ENCODE assay signal across 1 cellular context in genomic region chr11:67657300-67657699, GRCh38.
TF ChIP-seq lines count a peak whose summit lies in the region.

No MANE protein-coding gene starts in this region.

TF ChIP-seq in HepG2, 621 proteins besides CTCF, POLR2A, EP300 and RAD21:
- no peak for TF ChIP-seq TOE1 (CRISPR knock-in tag; IDR thresholded peaks at IDR 0.05)
- no peak for TF ChIP-seq ZNF350 (CRISPR knock-in tag; IDR thresholded peaks at IDR 0.05; ENCODE audit: borderline replicate concordance, low read depth)
- TF ChIP-seq, protein P1, sequence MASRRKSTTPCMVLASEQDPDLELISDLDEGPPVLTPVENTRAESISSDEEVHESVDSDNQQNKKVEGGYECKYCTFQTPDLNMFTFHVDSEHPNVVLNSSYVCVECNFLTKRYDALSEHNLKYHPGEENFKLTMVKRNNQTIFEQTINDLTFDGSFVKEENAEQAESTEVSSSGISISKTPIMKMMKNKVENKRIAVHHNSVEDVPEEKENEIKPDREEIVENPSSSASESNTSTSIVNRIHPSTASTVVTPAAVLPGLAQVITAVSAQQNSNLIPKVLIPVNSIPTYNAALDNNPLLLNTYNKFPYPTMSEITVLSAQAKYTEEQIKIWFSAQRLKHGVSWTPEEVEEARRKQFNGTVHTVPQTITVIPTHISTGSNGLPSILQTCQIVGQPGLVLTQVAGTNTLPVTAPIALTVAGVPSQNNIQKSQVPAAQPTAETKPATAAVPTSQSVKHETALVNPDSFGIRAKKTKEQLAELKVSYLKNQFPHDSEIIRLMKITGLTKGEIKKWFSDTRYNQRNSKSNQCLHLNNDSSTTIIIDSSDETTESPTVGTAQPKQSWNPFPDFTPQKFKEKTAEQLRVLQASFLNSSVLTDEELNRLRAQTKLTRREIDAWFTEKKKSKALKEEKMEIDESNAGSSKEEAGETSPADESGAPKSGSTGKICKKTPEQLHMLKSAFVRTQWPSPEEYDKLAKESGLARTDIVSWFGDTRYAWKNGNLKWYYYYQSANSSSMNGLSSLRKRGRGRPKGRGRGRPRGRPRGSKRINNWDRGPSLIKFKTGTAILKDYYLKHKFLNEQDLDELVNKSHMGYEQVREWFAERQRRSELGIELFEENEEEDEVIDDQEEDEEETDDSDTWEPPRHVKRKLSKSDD (CRISPR knock-in tag; IDR thresholded peaks at IDR 0.05; ENCODE audit: low read depth) = no peak
- no peak for TF ChIP-seq ZNF138 (CRISPR knock-in tag; IDR thresholded peaks at IDR 0.05; ENCODE audit: low read depth)
- TF ChIP-seq POLR2AphosphoS2 (IDR thresholded peaks at IDR 0.05; ENCODE audit: low read depth, low read length) = no peak
- no peak for TF ChIP-seq TAF15 (IDR thresholded peaks at IDR 0.05; ENCODE audit: low read depth, low read length, poor library complexity, severe bottlenecking)
- no peak for TF ChIP-seq ZBTB3 (CRISPR knock-in tag; IDR thresholded peaks at IDR 0.05; ENCODE audit: borderline replicate concordance, low read depth)
- no peak for TF ChIP-seq PAX8 (CRISPR knock-in tag; IDR thresholded peaks at IDR 0.05; ENCODE audit: borderline replicate concordance)
- TF ChIP-seq ADNP (CRISPR knock-in tag; IDR thresholded peaks at IDR 0.05) = no peak
- no peak for TF ChIP-seq KMT2A (CRISPR knock-in tag; IDR thresholded peaks at IDR 0.05)
- no peak for TF ChIP-seq PHF5A (CRISPR knock-in tag; IDR thresholded peaks at IDR 0.05; ENCODE audit: low read depth, unreplicated experiment)
- TF ChIP-seq ZNF460 (CRISPR knock-in tag; IDR thresholded peaks at IDR 0.05; ENCODE audit: borderline replicate concordance) = no peak
- TF ChIP-seq ZGPAT (CRISPR knock-in tag; IDR thresholded peaks at IDR 0.05) = no peak
- TF ChIP-seq HOXA5 (CRISPR knock-in tag; IDR thresholded peaks at IDR 0.05) = no peak
- TF ChIP-seq ETV5 (CRISPR knock-in tag; IDR thresholded peaks at IDR 0.05; ENCODE audit: borderline replicate concordance) = no peak
- no peak for TF ChIP-seq MAFF (IDR thresholded peaks at IDR 0.05; ENCODE audit: low read depth, low read length)
- no peak for TF ChIP-seq PAWR (CRISPR knock-in tag; IDR thresholded peaks at IDR 0.05; ENCODE audit: borderline replicate concordance)
- no peak for TF ChIP-seq RCOR2 (CRISPR knock-in tag; IDR thresholded peaks at IDR 0.05)
- no peak for TF ChIP-seq ZNF432 (CRISPR knock-in tag; IDR thresholded peaks at IDR 0.05; ENCODE audit: borderline replicate concordance)
